8 cellular contexts compared by ENCODE assay signal in genomic region chr3:115146418-115147328, GRCh38. TPM values are rescaled to one million over a fixed set of nuclear protein-coding genes. Genes with fewer than 3 reads are reported as not detected.
DNase-seq lines count a peak whose midpoint lies in the region; ATAC-seq and TF ChIP-seq lines count a peak whose summit lies in the region.

TSS of gene ZBTB20 (minus strand) at chr3:115147288.

- intact Hi-C loops in dendritic cell treated with granulocyte-macrophage colony-stimulating factor and Interleukin-4, amounts not matched to agents 40 ng/mL and 50 ng/mL, for 4 days (cut with micrococcal nuclease), result loop anchor here (10.0 kb wide), 2 partner anchors 1092 to 1402 kb away; partner anchors contain the start of genes ATP6V1A, CCDC191, NAA50 and QTRT2
- intact Hi-C loops in right lobe of liver (cut with DNase I), result no loop called here

- under 1% methylated on average over 22 of the region's 72 CpGs for WGBS in right lobe of liver (ENCODE audit: insufficient coverage, low coverage, low lambda C conversion rate, missing lambda C conversion rate)

- H3K27ac Mint-ChIP-seq in dendritic cell treated with granulocyte-macrophage colony-stimulating factor and Interleukin-4, amounts not matched to agents 40 ng/mL and 50 ng/mL, for 4 days, result peak within 1 kb of the TSS; percentile 97

- peak within 1 kb of the TSS; percentile 74 to 80 (median 79) for H3K4me3 ChIP-seq in right lobe of liver

- ATAC-seq in HG03025 (IDR thresholded peaks at IDR 0.05; ENCODE audit: low FRiP score, unreplicated experiment) (peak; percentile 28), right lobe of liver (peak; percentile 43 to 48 (median 46))

- H3K9me3 ChIP-seq in right lobe of liver, result no peaks in the 10 kb centered on the region

- DNase-seq in NCI-H2081 (lab: John Stamatoyannopoulos, UW) (peak; percentile 51 to 64), NCI-H2081 treated with DMSO at 0.1 percent for 48 hours (lab: John Stamatoyannopoulos, UW) (no peak), NCI-H345 (lab: John Stamatoyannopoulos, UW) (peak; percentile 66), right lobe of liver (peak in 1 of 3 donors; percentile 75)
- peak; percentile 40 to 50 for DNase-seq in activated CD4-positive, alpha-beta T cell treated with anti-CD3 and anti-CD28 coated beads, Interleukin-2, amount 50 U/mL, for 24 hours (ENCODE audit: low read depth in 1 of 2, low spot score in 1 of 2)
- DNase-seq in stimulated activated CD4-positive, alpha-beta T cell treated with anti-CD3 and anti-CD28 coated beads, TNF-alpha, amount 100 ng/mL, for 1 hour (ENCODE audit: low read depth in 3 of 3, low spot score in 1 of 3), result peak; percentile 10 to 51 (median 26)

- H3K27me3 Mint-ChIP-seq in dendritic cell treated with granulocyte-macrophage colony-stimulating factor and Interleukin-4, amounts not matched to agents 40 ng/mL and 50 ng/mL, for 4 days, result no peaks in the 10 kb centered on the region

- no peaks in the 10 kb centered on the region for H3K27me3 ChIP-seq in right lobe of liver

- no peaks in the 10 kb centered on the region for H3K36me3 ChIP-seq in right lobe of liver

- H3K27ac ChIP-seq in right lobe of liver, result peak within 1 kb of the TSS; percentile 95 to 98 (median 98)

- TF ChIP-seq CTCF in right lobe of liver (IDR thresholded peaks at IDR 0.05), result no peak

- peak within 1 kb of the TSS; percentile 97 for H3K4me3 Mint-ChIP-seq in dendritic cell treated with granulocyte-macrophage colony-stimulating factor and Interleukin-4, amounts not matched to agents 40 ng/mL and 50 ng/mL, for 4 days

- H3K36me3 Mint-ChIP-seq in dendritic cell treated with granulocyte-macrophage colony-stimulating factor and Interleukin-4, amounts not matched to agents 40 ng/mL and 50 ng/mL, for 4 days (ENCODE audit: low read depth), result peaks cover 19% of the 10 kb centered on the region

- H3K4me1 Mint-ChIP-seq in dendritic cell treated with granulocyte-macrophage colony-stimulating factor and Interleukin-4, amounts not matched to agents 40 ng/mL and 50 ng/mL, for 4 days (ENCODE audit: low read depth), result peaks cover 5% of the 10 kb centered on the region

- H3K4me1 ChIP-seq in right lobe of liver, result no peaks in the 10 kb centered on the region

- TF ChIP-seq POLR2A in right lobe of liver (IDR thresholded peaks at IDR 0.05), result no peak

- no peaks in the 10 kb centered on the region for H3K9me3 Mint-ChIP-seq in dendritic cell treated with granulocyte-macrophage colony-stimulating factor and Interleukin-4, amounts not matched to agents 40 ng/mL and 50 ng/mL, for 4 days

RNA-seq across cellular contexts. Expression of gene ZBTB20, which starts in this region (rescaled TPM):
- 10 to 100 TPM; 36.7 to 59.4 (median 46.7) TPM for total RNA-seq in right lobe of liver
